Comparison of ENCODE assay signal across 14 cellular contexts in genomic region chr12:78674311-78675085, GRCh38.
A peak's percentile ranks its signal among the peaks of the same experiment; 100 is the strongest.
DNase-seq lines count a peak whose midpoint lies in the region; ATAC-seq and TF ChIP-seq lines count a peak whose summit lies in the region.
"Had no signal": no experiment of that assay in that cellular context is flagged by ENCODE, and none has a peak within 500 bp of the region (broad histone marks: within the 10 kb centered on the region; RNA-seq: fewer than 3 reads in every experiment).

No MANE protein-coding gene starts in this region.

- no peaks in the 10 kb centered on the region for H4K20me1 ChIP-seq in smooth muscle cell (ENCODE audit: low read depth)

- no peaks in the 10 kb centered on the region for H3K36me3 ChIP-seq in smooth muscle cell (ENCODE audit: low read depth)
- H3K36me3 ChIP-seq: gastrocnemius medialis had no signal

- 82% methylated on average over 2 of the region's 2 CpGs for WGBS in smooth muscle cell (ENCODE audit: low lambda C conversion rate)

- DNase-seq in NCI-H82 (lab: John Stamatoyannopoulos, UW) = peak; percentile 29
- DNase-seq in NCI-H82 treated with DMSO at 0.1 percent for 48 hours (lab: John Stamatoyannopoulos, UW; ENCODE audit: unreplicated experiment) = no peak
- peak; percentile 49 to 80 for DNase-seq in NCI-H446 (lab: John Stamatoyannopoulos, UW)
- peak; percentile 48 for DNase-seq in epithelial cell of esophagus (ENCODE audit: low read depth)
- DNase-seq in smooth muscle cell (lab: John Stamatoyannopoulos, UW; ENCODE audit: unreplicated experiment) = no peak
- no peak for DNase-seq in NCI-H1436 (lab: John Stamatoyannopoulos, UW)
- DNase-seq: activated CD4-positive, alpha-beta T cell treated with anti-CD3 and anti-CD28 coated beads, Interleukin-2, amount 50 U/mL, for 1 hour; amniotic stem cell; gastrocnemius medialis; HFFc6; NCI-H510A had no signal

- H2AFZ ChIP-seq in smooth muscle cell (ENCODE audit: low read depth) = peak overlapping the region; percentile 51

- no peak overlapping the region for H3K4me2 ChIP-seq in smooth muscle cell
- H3K4me2 ChIP-seq: A549 had no signal

- H3K27ac ChIP-seq in smooth muscle cell (ENCODE audit: low read depth) = peak overlapping the region; percentile 27
- H3K27ac ChIP-seq: A549, gastrocnemius medialis had no signal

- H3K4me1 ChIP-seq in smooth muscle cell (ENCODE audit: low read depth) = no peaks in the 10 kb centered on the region
- H3K4me1 ChIP-seq: gastrocnemius medialis had no signal

- ATAC-seq in GM21526 (IDR thresholded peaks at IDR 0.05; ENCODE audit: low FRiP score, unreplicated experiment) (no peak), GM19395 (IDR thresholded peaks at IDR 0.05; ENCODE audit: unreplicated experiment) (no peak)
- ATAC-seq: A549, gastrocnemius medialis had no signal

- no peaks in the 10 kb centered on the region for H3K9me3 ChIP-seq in smooth muscle cell (replicated peaks; ENCODE audit: low read depth)
- H3K9me3 ChIP-seq: A549, gastrocnemius medialis had no signal

- H3F3A ChIP-seq in smooth muscle cell (ENCODE audit: low read depth) = no peaks in the 10 kb centered on the region

- H3K9ac ChIP-seq in smooth muscle cell (ENCODE audit: low read depth) = peak overlapping the region; percentile 34

- TF ChIP-seq CTCF in epithelial cell of esophagus (IDR thresholded peaks at IDR 0.05; ENCODE audit: insufficient read depth, low read depth, low read length, missing control alignments) = no peak
- TF ChIP-seq CTCF in smooth muscle cell (IDR thresholded peaks at IDR 0.05; ENCODE audit: borderline replicate concordance, insufficient read depth, poor library complexity, severe bottlenecking) = no peak

- H3K4me3 ChIP-seq in epithelial cell of esophagus (ENCODE audit: low read length) (no peak overlapping the region), smooth muscle cell (no peak overlapping the region)
- H3K4me3 ChIP-seq: A549, gastrocnemius medialis had no signal

- H3K79me2 ChIP-seq in smooth muscle cell (ENCODE audit: low read depth) = no peaks in the 10 kb centered on the region

- H3K27me3 ChIP-seq in smooth muscle cell (ENCODE audit: low read depth) = no peaks in the 10 kb centered on the region
- H3K27me3 ChIP-seq: gastrocnemius medialis had no signal

Comparison
In these comparisons a context has a peak if more than half of its experiments do, and no peak if none do; other contexts are left out.
1. DNase-seq: peak in NCI-H82 (single experiment), NCI-H446 (2 of 2) and epithelial cell of esophagus (single experiment); none in NCI-H82 treated with DMSO at 0.1 percent for 48 hours (single experiment), smooth muscle cell (single experiment) and NCI-H1436 (single experiment).